22 cellular contexts compared by ENCODE assay signal in the genomic region with DNA sequence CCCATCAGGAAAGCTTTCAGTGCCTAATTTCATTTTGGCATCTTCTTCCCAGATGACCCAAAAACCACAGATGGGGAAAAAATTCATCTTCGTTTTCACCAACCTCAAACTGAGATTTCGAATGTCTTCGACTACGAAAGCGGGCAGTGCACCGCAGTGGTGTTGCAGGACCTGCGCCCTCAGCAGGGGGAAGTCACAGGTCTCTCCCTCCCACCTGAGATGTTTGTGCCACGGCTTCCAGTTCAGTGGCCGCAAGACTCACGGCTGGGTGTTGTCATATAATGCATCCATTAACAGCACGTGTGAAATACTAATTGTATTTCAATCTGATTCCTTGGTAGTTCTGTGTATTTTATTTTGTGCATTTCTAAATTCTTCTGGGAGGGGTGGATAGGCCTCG.
"Had no signal": no experiment of that assay in that cellular context is flagged by ENCODE, and none has a peak within 500 bp of the region (broad histone marks: within the 10 kb centered on the region; RNA-seq: fewer than 3 reads in every experiment).

No MANE protein-coding gene starts in this region.

- ATAC-seq: effector memory CD8-positive, alpha-beta T cell; left ventricle myocardium superior; naive thymus-derived CD8-positive, alpha-beta T cell; right lobe of liver; stimulated activated naive CD8-positive, alpha-beta T cell treated with anti-CD3 and anti-CD28 coated beads, Interleukin-15, amount 100 ng/mL, for 72 hours had no signal

- H3K36me3 ChIP-seq: colonic mucosa, esophagus squamous epithelium, lower lobe of right lung, ovary, right lobe of liver, suprapubic skin, transverse colon, upper lobe of right lung, uterus had no signal

- H3K27me3 ChIP-seq: colonic mucosa, ovary, right lobe of liver, transverse colon, uterus had no signal

- H3K9me3 ChIP-seq: colonic mucosa, esophagus squamous epithelium, lower lobe of right lung, ovary, right lobe of liver, suprapubic skin, transverse colon, upper lobe of right lung, uterus had no signal

- H3K4me1 Mint-ChIP-seq: stimulated activated naive CD8-positive, alpha-beta T cell treated with anti-CD3 and anti-CD28 coated beads, Interleukin-15, amount 100 ng/mL, for 72 hours had no signal

- DNase-seq: colonic mucosa; dermis blood vessel endothelial cell; effector memory CD8-positive, alpha-beta T cell; erythroblast; esophagus squamous epithelium; foreskin melanocyte; hypothalamus; left ventricle myocardium superior; lower lobe of right lung; ovary; retina; small intestine; stimulated activated CD4-positive, alpha-beta T cell treated with anti-CD3 and anti-CD28 coated beads, Interleukin-15, amount 100 ng/mL, for 24 hours; stimulated activated CD4-positive, alpha-beta T cell treated with anti-CD3 and anti-CD28 coated beads, Interleukin-2, amount 100 ng/mL, for 48 hours; stimulated activated naive CD4-positive, alpha-beta T cell; stimulated activated naive CD8-positive, alpha-beta T cell treated with anti-CD3 and anti-CD28 coated beads, Interleukin-15, amount 100 ng/mL, for 72 hours; transverse colon; uterus had no signal

- H3K4me3 Mint-ChIP-seq: effector memory CD8-positive, alpha-beta T cell; naive thymus-derived CD8-positive, alpha-beta T cell; stimulated activated naive CD8-positive, alpha-beta T cell treated with anti-CD3 and anti-CD28 coated beads, Interleukin-15, amount 100 ng/mL, for 72 hours had no signal

- H3K4me3 ChIP-seq: colonic mucosa, esophagus squamous epithelium, lower lobe of right lung, ovary, right lobe of liver, suprapubic skin, transverse colon, upper lobe of right lung, uterus had no signal

- H3K4me1 ChIP-seq: colonic mucosa, esophagus squamous epithelium, lower lobe of right lung, right lobe of liver, suprapubic skin, transverse colon, upper lobe of right lung, uterus had no signal

- H3K27ac ChIP-seq: colonic mucosa, esophagus squamous epithelium, lower lobe of right lung, ovary, right lobe of liver, suprapubic skin, transverse colon, upper lobe of right lung, uterus had no signal

- H3K27ac Mint-ChIP-seq: effector memory CD8-positive, alpha-beta T cell; stimulated activated naive CD8-positive, alpha-beta T cell treated with anti-CD3 and anti-CD28 coated beads, Interleukin-15, amount 100 ng/mL, for 72 hours had no signal
